In the genomic region with DNA sequence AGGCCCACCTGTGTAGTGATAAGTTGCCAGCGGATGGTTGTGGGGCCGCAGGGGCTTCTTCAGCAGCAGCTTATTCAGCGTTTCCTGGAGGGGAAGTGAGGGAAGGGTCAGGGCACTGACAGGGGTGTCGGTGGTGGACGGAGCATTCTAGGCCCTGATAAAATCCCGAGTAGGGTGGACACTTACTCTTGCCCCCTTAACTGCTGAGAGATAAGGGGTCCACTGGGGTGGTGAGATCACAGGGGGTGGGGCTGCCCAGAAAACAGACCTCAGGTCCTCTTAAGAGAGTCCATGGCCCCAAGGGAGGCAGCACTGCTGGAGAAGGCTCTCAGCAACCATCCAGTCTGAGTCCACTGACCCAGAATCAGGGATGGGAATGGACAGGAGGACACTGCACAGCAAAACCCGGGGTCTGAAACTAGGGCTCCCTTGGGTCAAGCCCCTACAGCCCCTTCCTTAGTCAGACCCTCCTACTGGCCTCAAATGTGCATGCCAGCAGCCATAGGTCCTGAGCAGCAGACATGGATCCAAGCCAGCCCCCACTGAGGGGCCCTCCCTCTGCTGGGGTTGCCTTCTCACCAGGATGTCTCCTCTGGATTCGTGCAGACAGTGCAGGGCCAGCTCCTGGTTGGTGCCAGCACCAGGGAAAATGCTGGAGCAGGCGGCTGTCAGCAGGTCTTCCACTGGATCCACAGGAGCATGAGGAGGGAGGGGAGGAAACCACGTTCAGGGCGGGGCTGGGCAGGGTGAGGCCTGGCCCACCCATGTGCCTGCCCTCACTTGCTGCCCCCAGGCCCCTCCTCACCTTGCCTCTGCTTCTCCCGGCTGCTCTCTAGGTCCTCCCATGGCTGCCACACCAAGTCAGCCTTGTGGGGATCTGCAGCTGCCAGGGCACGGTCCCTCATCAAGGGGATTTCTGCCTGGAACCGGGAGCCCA, we compare ENCODE assay signal across 1 cellular context.
TF ChIP-seq lines count a peak whose summit lies in the region.

No MANE protein-coding gene starts in this region.

TF ChIP-seq in HEK293, 187 proteins besides CTCF, POLR2A, EP300 and RAD21 (continued from another document):
- TF ChIP-seq, protein P1, sequence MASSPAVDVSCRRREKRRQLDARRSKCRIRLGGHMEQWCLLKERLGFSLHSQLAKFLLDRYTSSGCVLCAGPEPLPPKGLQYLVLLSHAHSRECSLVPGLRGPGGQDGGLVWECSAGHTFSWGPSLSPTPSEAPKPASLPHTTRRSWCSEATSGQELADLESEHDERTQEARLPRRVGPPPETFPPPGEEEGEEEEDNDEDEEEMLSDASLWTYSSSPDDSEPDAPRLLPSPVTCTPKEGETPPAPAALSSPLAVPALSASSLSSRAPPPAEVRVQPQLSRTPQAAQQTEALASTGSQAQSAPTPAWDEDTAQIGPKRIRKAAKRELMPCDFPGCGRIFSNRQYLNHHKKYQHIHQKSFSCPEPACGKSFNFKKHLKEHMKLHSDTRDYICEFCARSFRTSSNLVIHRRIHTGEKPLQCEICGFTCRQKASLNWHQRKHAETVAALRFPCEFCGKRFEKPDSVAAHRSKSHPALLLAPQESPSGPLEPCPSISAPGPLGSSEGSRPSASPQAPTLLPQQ (tag by site-specific recombination; IDR thresholded peaks at IDR 0.05) = peak; percentile 62
- no peak for TF ChIP-seq ZNF10 (tag by site-specific recombination; IDR thresholded peaks at IDR 0.05)
- TF ChIP-seq WT1 (tag by site-specific recombination; IDR thresholded peaks at IDR 0.05) = no peak
- no peak for TF ChIP-seq ZNF354C (tag by site-specific recombination; IDR thresholded peaks at IDR 0.05; ENCODE audit: borderline replicate concordance, low read depth)
- no peak for TF ChIP-seq ZNF621 (tag by site-specific recombination; IDR thresholded peaks at IDR 0.05)
- TF ChIP-seq ZIC2 (tag by site-specific recombination; IDR thresholded peaks at IDR 0.05) = peak; percentile 77
- TF ChIP-seq, protein P2, sequence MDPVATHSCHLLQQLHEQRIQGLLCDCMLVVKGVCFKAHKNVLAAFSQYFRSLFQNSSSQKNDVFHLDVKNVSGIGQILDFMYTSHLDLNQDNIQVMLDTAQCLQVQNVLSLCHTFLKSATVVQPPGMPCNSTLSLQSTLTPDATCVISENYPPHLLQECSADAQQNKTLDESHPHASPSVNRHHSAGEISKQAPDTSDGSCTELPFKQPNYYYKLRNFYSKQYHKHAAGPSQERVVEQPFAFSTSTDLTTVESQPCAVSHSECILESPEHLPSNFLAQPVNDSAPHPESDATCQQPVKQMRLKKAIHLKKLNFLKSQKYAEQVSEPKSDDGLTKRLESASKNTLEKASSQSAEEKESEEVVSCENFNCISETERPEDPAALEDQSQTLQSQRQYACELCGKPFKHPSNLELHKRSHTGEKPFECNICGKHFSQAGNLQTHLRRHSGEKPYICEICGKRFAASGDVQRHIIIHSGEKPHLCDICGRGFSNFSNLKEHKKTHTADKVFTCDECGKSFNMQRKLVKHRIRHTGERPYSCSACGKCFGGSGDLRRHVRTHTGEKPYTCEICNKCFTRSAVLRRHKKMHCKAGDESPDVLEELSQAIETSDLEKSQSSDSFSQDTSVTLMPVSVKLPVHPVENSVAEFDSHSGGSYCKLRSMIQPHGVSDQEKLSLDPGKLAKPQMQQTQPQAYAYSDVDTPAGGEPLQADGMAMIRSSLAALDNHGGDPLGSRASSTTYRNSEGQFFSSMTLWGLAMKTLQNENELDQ (tag by site-specific recombination; IDR thresholded peaks at IDR 0.05; ENCODE audit: low read depth) = no peak
- peak; percentile 20; the same call in 1 of the 2 replicates for TF ChIP-seq SP2 (tag by site-specific recombination; IDR thresholded peaks at IDR 0.05)
- no peak for TF ChIP-seq ZXDB (tag by site-specific recombination; IDR thresholded peaks at IDR 0.05)
- TF ChIP-seq ZNF670 (tag by site-specific recombination; IDR thresholded peaks at IDR 0.05; ENCODE audit: low read depth) = no peak
- TF ChIP-seq ZNF138 (tag by site-specific recombination; IDR thresholded peaks at IDR 0.05; ENCODE audit: borderline replicate concordance) = no peak
- no peak for TF ChIP-seq HOXC10 (CRISPR knock-in tag; IDR thresholded peaks at IDR 0.05)
- TF ChIP-seq ZNF654 (tag by site-specific recombination; IDR thresholded peaks at IDR 0.05; ENCODE audit: low read depth) = no peak
- no peak for TF ChIP-seq ZNF707 (tag by site-specific recombination; IDR thresholded peaks at IDR 0.05)
- no peak for TF ChIP-seq TRIM28 (IDR thresholded peaks at IDR 0.05; ENCODE audit: borderline replicate concordance, low read length)
- TF ChIP-seq ZNF175 (tag by site-specific recombination; IDR thresholded peaks at IDR 0.05) = no peak
